16 cellular contexts compared by ENCODE assay signal in genomic region chr13:109273326-109273751, GRCh38.
DNase-seq lines count a peak whose midpoint lies in the region; ATAC-seq and TF ChIP-seq lines count a peak whose summit lies in the region.
"Had no signal": no experiment of that assay in that cellular context is flagged by ENCODE, and none has a peak within 500 bp of the region (broad histone marks: within the 10 kb centered on the region; RNA-seq: fewer than 3 reads in every experiment).

No MANE protein-coding gene starts in this region.

- no peaks in the 10 kb centered on the region for H3K79me1 ChIP-seq in mesenchymal stem cell (replicated peaks; ENCODE audit: low read length, poor library complexity, severe bottlenecking)

- H2AFZ ChIP-seq in mesenchymal stem cell (ENCODE audit: low read depth, low read length) = no peak overlapping the region
- H2AFZ ChIP-seq: parathyroid adenoma had no signal

- H3K4me1 Mint-ChIP-seq in glutamatergic neuron (ENCODE audit: low read depth, unreplicated experiment) = peaks cover 9% of the 10 kb centered on the region
- H3K4me1 Mint-ChIP-seq: activated CD4-positive, alpha-beta T cell treated with anti-CD3 and anti-CD28 coated beads, Interleukin-2, amount 10 ng/mL, durations not matched to agents 24 days and 14 days had no signal

- no peak for TF ChIP-seq CTCF in choroid plexus epithelial cell (conservative IDR thresholded peaks at IDR 0.05; ENCODE audit: low read depth, low read length)
- no peak for TF ChIP-seq CTCF in glutamatergic neuron (IDR thresholded peaks at IDR 0.05; ENCODE audit: partially characterized antibody, unreplicated experiment)

- no peak overlapping the region for H3K27ac ChIP-seq in BLaER1
- no peak overlapping the region for H3K27ac ChIP-seq in mesenchymal stem cell (ENCODE audit: low read length, poor library complexity, severe bottlenecking)
- H3K27ac ChIP-seq: body of pancreas, parathyroid adenoma had no signal

- H3K4me2 ChIP-seq in BLaER1 (peak overlapping the region; percentile 11; the same call in 1 of the 2 replicates), mesenchymal stem cell (ENCODE audit: low read length, poor library complexity, severe bottlenecking) (no peak overlapping the region)

- H3K18ac ChIP-seq in mesenchymal stem cell (ENCODE audit: low read depth in 1 of 2, low read length in 2 of 2) = no peak overlapping the region

- no peak overlapping the region for H4K8ac ChIP-seq in mesenchymal stem cell (ENCODE audit: low read length)

- no peak overlapping the region for H2AK5ac ChIP-seq in mesenchymal stem cell (ENCODE audit: low read length, severe bottlenecking)

- H3K36me3 ChIP-seq in BLaER1 = no peaks in the 10 kb centered on the region
- no peaks in the 10 kb centered on the region for H3K36me3 ChIP-seq in mesenchymal stem cell (ENCODE audit: control insufficient read depth in 1 of 2, insufficient read depth in 2 of 2, low read depth in 1 of 2, low read length in 2 of 2)

- no peak overlapping the region for H4K91ac ChIP-seq in mesenchymal stem cell (ENCODE audit: low read length)

- no peaks in the 10 kb centered on the region for H3K36me3 Mint-ChIP-seq in glutamatergic neuron (ENCODE audit: unreplicated experiment)

- no peak overlapping the region for H3K4me3 ChIP-seq in BLaER1
- peak overlapping the region; percentile 36 for H3K4me3 ChIP-seq in choroid plexus epithelial cell (ENCODE audit: low read depth, low read length)
- H3K4me3 ChIP-seq in mesenchymal stem cell (ENCODE audit: insufficient read depth in 1 of 2, low read depth in 1 of 2, low read length in 2 of 2) = no peak overlapping the region
- H3K4me3 ChIP-seq: body of pancreas, GM12878 had no signal

- DNase-seq in LHCN-M2 (ENCODE audit: low read depth) (peak; percentile 74), choroid plexus epithelial cell (ENCODE audit: low read depth) (peak; percentile 53), mesenchymal stem cell (peak; percentile 53), glutamatergic neuron (no peak)
- no peak for DNase-seq in activated effector memory CD4-positive, alpha-beta T cell treated with Interleukin-2 at 50 U/mL for 16 hours
- DNase-seq: activated CD4-positive, alpha-beta T cell treated with anti-CD3 and anti-CD28 coated beads, Interleukin-2, amount 10 ng/mL, durations not matched to agents 24 days and 14 days; activated T-cell treated with anti-CD3 and anti-CD28 coated beads, Interleukin-2, amount 50 U/mL, for 4 hours; body of pancreas; DMS53; MM.1S had no signal

- no peak for ATAC-seq in GM21786 (IDR thresholded peaks at IDR 0.05; ENCODE audit: unreplicated experiment)
- no peak for ATAC-seq in GM18498 (IDR thresholded peaks at IDR 0.05; ENCODE audit: unreplicated experiment)
- ATAC-seq: activated T-cell treated with anti-CD3 and anti-CD28 coated beads, Interleukin-2, amount 50 U/mL, for 4 hours; body of pancreas; GM12878 had no signal

- no peak overlapping the region for H3K4ac ChIP-seq in mesenchymal stem cell (ENCODE audit: low read depth in 1 of 2, low read length in 2 of 2)

- H3K27me3 Mint-ChIP-seq in glutamatergic neuron (ENCODE audit: unreplicated experiment) = peaks cover 2% of the 10 kb centered on the region
- H3K27me3 Mint-ChIP-seq: activated CD4-positive, alpha-beta T cell treated with anti-CD3 and anti-CD28 coated beads, Interleukin-2, amount 10 ng/mL, durations not matched to agents 24 days and 14 days had no signal

- H3K27ac Mint-ChIP-seq in glutamatergic neuron (ENCODE audit: unreplicated experiment) = no peak overlapping the region
- H3K27ac Mint-ChIP-seq: activated CD4-positive, alpha-beta T cell treated with anti-CD3 and anti-CD28 coated beads, Interleukin-2, amount 10 ng/mL, durations not matched to agents 24 days and 14 days; T-helper 1 cell treated with Interleukin-12 subunit alpha and Interleukin-12 subunit beta and Interleukin-4 antibody, amounts not matched to agents 30 μg/mL and 1 μg/mL, for 36 hours had no signal

- no peak overlapping the region for H3K4me3 Mint-ChIP-seq in glutamatergic neuron (ENCODE audit: unreplicated experiment)
- H3K4me3 Mint-ChIP-seq: activated CD4-positive, alpha-beta T cell treated with anti-CD3 and anti-CD28 coated beads, Interleukin-2, amount 10 ng/mL, durations not matched to agents 24 days and 14 days; activated T-cell treated with anti-CD3 and anti-CD28 coated beads, Interleukin-2, amount 50 U/mL, for 4 hours; T-helper 1 cell treated with Interleukin-12 subunit alpha and Interleukin-12 subunit beta and Interleukin-4 antibody, amounts not matched to agents 30 μg/mL and 1 μg/mL, for 36 hours had no signal

- no peak overlapping the region for H3K23ac ChIP-seq in mesenchymal stem cell (ENCODE audit: low read length in 2 of 2)

- H2BK5ac ChIP-seq in mesenchymal stem cell (ENCODE audit: low read depth, low read length, poor library complexity, severe bottlenecking) = no peak overlapping the region

- H3K9me3 ChIP-seq in BLaER1 (no peaks in the 10 kb centered on the region), mesenchymal stem cell (ENCODE audit: control insufficient read depth, low read length) (no peaks in the 10 kb centered on the region)
- H3K9me3 ChIP-seq: body of pancreas had no signal

- H3K4me1 ChIP-seq in BLaER1 = peaks cover 25% of the 10 kb centered on the region
- peaks cover 7% of the 10 kb centered on the region for H3K4me1 ChIP-seq in mesenchymal stem cell (ENCODE audit: control insufficient read depth, insufficient read depth, low read depth, low read length)
- H3K4me1 ChIP-seq: body of pancreas, parathyroid adenoma had no signal

- H3K9me3 Mint-ChIP-seq in glutamatergic neuron (ENCODE audit: unreplicated experiment) = no peaks in the 10 kb centered on the region
- H3K9me3 Mint-ChIP-seq: activated CD4-positive, alpha-beta T cell treated with anti-CD3 and anti-CD28 coated beads, Interleukin-2, amount 10 ng/mL, durations not matched to agents 24 days and 14 days; activated T-cell treated with anti-CD3 and anti-CD28 coated beads, Interleukin-2, amount 50 U/mL, for 4 hours; T-helper 1 cell treated with Interleukin-12 subunit alpha and Interleukin-12 subunit beta and Interleukin-4 antibody, amounts not matched to agents 30 μg/mL and 1 μg/mL, for 36 hours had no signal

- H2BK120ac ChIP-seq in mesenchymal stem cell (ENCODE audit: low read depth, low read length) = no peak overlapping the region

- no peak overlapping the region for H2BK15ac ChIP-seq in mesenchymal stem cell (ENCODE audit: low read depth, poor library complexity, severe bottlenecking)

- H2BK12ac ChIP-seq in mesenchymal stem cell (ENCODE audit: low read length in 2 of 2) = no peak overlapping the region

- H3K14ac ChIP-seq in mesenchymal stem cell (ENCODE audit: low read length in 2 of 2) = no peak overlapping the region

- H3K27me3 ChIP-seq in BLaER1 (no peaks in the 10 kb centered on the region), mesenchymal stem cell (ENCODE audit: control insufficient read depth in 1 of 2, insufficient read depth in 1 of 2, low read length in 2 of 2) (peaks cover 0 to 2% of the 10 kb centered on the region in 2 experiments)
- H3K27me3 ChIP-seq: body of pancreas had no signal

- H4K20me1 ChIP-seq in BLaER1 = no peaks in the 10 kb centered on the region

- H3K9ac ChIP-seq in BLaER1 (no peak overlapping the region), mesenchymal stem cell (ENCODE audit: low read length) (no peak overlapping the region)
- H3K9ac ChIP-seq: parathyroid adenoma had no signal

- 0% methylated on average over 2 of the region's 3 CpGs for WGBS in mesenchymal stem cell

Comparison
In these comparisons a context has a peak if more than half of its experiments do, and no peak if none do; other contexts are left out.
1. DNase-seq: peak in LHCN-M2 (single experiment), choroid plexus epithelial cell (single experiment) and mesenchymal stem cell (single experiment); none in glutamatergic neuron (single experiment) and activated effector memory CD4-positive, alpha-beta T cell treated with Interleukin-2 at 50 U/mL for 16 hours (single experiment).